In genomic region chr22:49979587-49980264, GRCh38 we compare ENCODE assay signal across 8 cellular contexts. TPM values are rescaled to one million over a fixed set of nuclear protein-coding genes. Genes with fewer than 3 reads are reported as not detected.
DNase-seq lines count a peak whose midpoint lies in the region; ATAC-seq lines count a peak whose summit lies in the region.

No MANE protein-coding gene starts in this region.

- no peak overlapping the region for H2BK15ac ChIP-seq in mesenchymal stem cell (ENCODE audit: low read depth, poor library complexity, severe bottlenecking)

- no peak overlapping the region for H3K27ac ChIP-seq in mesenchymal stem cell (ENCODE audit: low read length, poor library complexity, severe bottlenecking)

- no peak overlapping the region for H3K4ac ChIP-seq in mesenchymal stem cell (ENCODE audit: low read depth in 1 of 2, low read length in 2 of 2)

- no peak overlapping the region for H3K4me3 ChIP-seq in mesenchymal stem cell (ENCODE audit: insufficient read depth in 1 of 2, low read depth in 1 of 2, low read length in 2 of 2)

- peak; percentile 74 for DNase-seq in activated effector memory CD4-positive, alpha-beta T cell treated with anti-CD3 and anti-CD28 coated beads, Interleukin-2, amount 50 U/mL, for 16 hours
- DNase-seq in activated effector memory CD4-positive, alpha-beta T cell treated with Interleukin-2 at 50 U/mL for 16 hours, result no peak
- DNase-seq in NOMO-1 treated with DMSO at 0.1 percent for 48 hours (lab: John Stamatoyannopoulos, UW; ENCODE audit: unreplicated experiment), result peak; percentile 52
- DNase-seq in astrocyte of the hippocampus (ENCODE audit: low read depth, low spot score), result peak; percentile 46
- DNase-seq in mesenchymal stem cell, result peak; percentile 58

- no peak overlapping the region for H2BK5ac ChIP-seq in mesenchymal stem cell (ENCODE audit: low read depth, low read length, poor library complexity, severe bottlenecking)

- H2AFZ ChIP-seq in mesenchymal stem cell (ENCODE audit: low read depth, low read length), result no peak overlapping the region

- H3K23ac ChIP-seq in mesenchymal stem cell (ENCODE audit: low read length in 2 of 2), result no peak overlapping the region

- ATAC-seq in HG03342 (IDR thresholded peaks at IDR 0.05; ENCODE audit: unreplicated experiment) (no peak), HG02970 (IDR thresholded peaks at IDR 0.05; ENCODE audit: low FRiP score, unreplicated experiment) (no peak), GM18873 (IDR thresholded peaks at IDR 0.05; ENCODE audit: low FRiP score, unreplicated experiment) (no peak)

- peaks cover 11% of the 10 kb centered on the region for H3K4me1 ChIP-seq in mesenchymal stem cell (ENCODE audit: control insufficient read depth, insufficient read depth, low read depth, low read length)

- no peak overlapping the region for H3K4me2 ChIP-seq in mesenchymal stem cell (ENCODE audit: low read length, poor library complexity, severe bottlenecking)

- no peaks in the 10 kb centered on the region for H3K79me1 ChIP-seq in mesenchymal stem cell (replicated peaks; ENCODE audit: low read length, poor library complexity, severe bottlenecking)

- H3K9me3 ChIP-seq in mesenchymal stem cell (ENCODE audit: control insufficient read depth, low read length), result peaks cover 8% of the 10 kb centered on the region

- H3K36me3 ChIP-seq in mesenchymal stem cell (ENCODE audit: control insufficient read depth in 1 of 2, insufficient read depth in 2 of 2, low read depth in 1 of 2, low read length in 2 of 2), result peaks cover 0 to 4% of the 10 kb centered on the region in 2 experiments

- no peak overlapping the region for H3K9ac ChIP-seq in mesenchymal stem cell (ENCODE audit: low read length)

- H4K8ac ChIP-seq in mesenchymal stem cell (ENCODE audit: low read length), result no peak overlapping the region

- H2BK12ac ChIP-seq in mesenchymal stem cell (ENCODE audit: low read length in 2 of 2), result no peak overlapping the region

- 56% methylated on average over 6 of the region's 7 CpGs for WGBS in mesenchymal stem cell

- no peak overlapping the region for H4K91ac ChIP-seq in mesenchymal stem cell (ENCODE audit: low read length)

- no peak overlapping the region for H2AK5ac ChIP-seq in mesenchymal stem cell (ENCODE audit: low read length, severe bottlenecking)

- H3K14ac ChIP-seq in mesenchymal stem cell (ENCODE audit: low read length in 2 of 2), result no peak overlapping the region

- H3K27me3 ChIP-seq in mesenchymal stem cell (ENCODE audit: control insufficient read depth in 1 of 2, insufficient read depth in 1 of 2, low read length in 2 of 2), result peaks cover 14 to 18% of the 10 kb centered on the region in 2 experiments

- H2BK120ac ChIP-seq in mesenchymal stem cell (ENCODE audit: low read depth, low read length), result no peak overlapping the region

- no peak overlapping the region for H3K18ac ChIP-seq in mesenchymal stem cell (ENCODE audit: low read depth in 1 of 2, low read length in 2 of 2)

RNA-seq across cellular contexts. Expression of gene PIM3, which starts 19.2 kb away (rescaled TPM):
- 18.5 TPM for polyA plus RNA-seq in mesenchymal stem cell (2013, experiment 1 of 2)
- 17.6 TPM for polyA plus RNA-seq in mesenchymal stem cell (2013, experiment 2 of 2)

RNA-seq across cellular contexts. Expression of gene IL17REL, which starts 32.8 kb away (rescaled TPM):
- polyA plus RNA-seq in mesenchymal stem cell (2013, experiment 1 of 2), result 0.06 TPM
- 0.08 TPM for polyA plus RNA-seq in mesenchymal stem cell (2013, experiment 2 of 2)
